In the genomic region with DNA sequence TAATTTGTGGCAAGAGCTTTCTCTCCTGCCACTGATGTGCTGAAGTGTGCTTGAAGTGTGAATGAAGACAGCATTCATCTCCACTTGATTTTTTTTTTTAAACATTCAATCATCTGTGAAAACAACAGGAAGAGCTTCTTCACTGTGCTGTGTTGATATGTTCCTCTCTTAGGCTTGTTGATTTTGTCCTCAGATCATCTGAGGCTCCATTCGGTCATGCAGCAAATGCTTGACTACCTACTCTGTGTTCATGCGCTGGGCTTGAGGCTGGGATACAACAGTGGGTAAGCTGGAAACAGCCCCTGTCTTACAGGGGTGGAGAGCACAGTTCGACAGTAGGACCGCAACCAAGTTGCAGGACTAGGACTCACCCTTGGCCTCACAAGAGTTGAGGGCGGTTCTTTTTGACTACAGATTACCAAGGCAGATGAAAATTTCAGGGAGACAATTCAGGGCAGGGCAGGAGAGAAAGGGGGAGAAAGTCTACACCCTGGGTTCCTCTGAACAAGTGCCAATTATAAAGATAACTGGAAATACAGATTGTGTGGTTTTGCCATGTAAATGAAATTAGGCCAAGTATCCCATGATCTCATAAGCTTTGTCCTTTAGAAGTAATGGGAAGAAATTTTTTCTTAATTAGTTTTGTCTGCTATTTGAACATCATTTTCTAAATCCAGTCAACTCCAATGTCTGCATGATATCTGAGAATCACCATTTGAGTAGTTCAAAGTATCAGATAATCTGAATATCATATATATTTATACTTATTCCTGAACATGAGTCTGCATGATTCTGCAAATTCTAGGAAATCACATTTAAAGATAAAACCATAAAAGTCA, we compare ENCODE assay signal across 27 cellular contexts. TPM values are rescaled to one million over a fixed set of nuclear protein-coding genes. Genes with fewer than 3 reads are reported as not detected.
DNase-seq lines count a peak whose midpoint lies in the region; ATAC-seq, FAIRE-seq and TF ChIP-seq lines count a peak whose summit lies in the region.
"Had no signal": no experiment of that assay in that cellular context is flagged by ENCODE, and none has a peak within 500 bp of the region (broad histone marks: within the 10 kb centered on the region; RNA-seq: fewer than 3 reads in every experiment).

No MANE protein-coding gene starts in this region.

- ATAC-seq in natural killer cell (peak in 1 of 3 donors; percentile 18), GM21529 (IDR thresholded peaks at IDR 0.05; ENCODE audit: unreplicated experiment) (no peak), HG03469 (IDR thresholded peaks at IDR 0.05; ENCODE audit: unreplicated experiment) (no peak)
- ATAC-seq: stimulated activated naive CD8-positive, alpha-beta T cell treated with anti-CD3 and anti-CD28 coated beads, Interleukin-15, Interleukin-2, amounts not matched to agents 100 U/mL and 50 U/mL, for 24 hours had no signal

- H3K36me3 Mint-ChIP-seq in astrocyte (ENCODE audit: low read depth, unreplicated experiment) (peaks cover 2% of the 10 kb centered on the region), natural killer cell (peaks cover 33% of the 10 kb centered on the region)

- H3K9me3 Mint-ChIP-seq in astrocyte (ENCODE audit: unreplicated experiment) (peaks cover 8% of the 10 kb centered on the region), natural killer cell (no peaks in the 10 kb centered on the region)

- H4K20me1 ChIP-seq in astrocyte (ENCODE audit: insufficient read depth, low read length): no peaks in the 10 kb centered on the region

- H3K4me1 Mint-ChIP-seq in astrocyte (ENCODE audit: low read depth, unreplicated experiment) (peaks cover 32% of the 10 kb centered on the region), natural killer cell (peaks cover 11 to 30% of the 10 kb centered on the region in 2 donors)

- H3K4me1 ChIP-seq in astrocyte (ENCODE audit: insufficient read depth, low read length): peaks cover 17% of the 10 kb centered on the region
- H3K4me1 ChIP-seq in HAP-1: no peaks in the 10 kb centered on the region

- no peaks in the 10 kb centered on the region for H3K79me2 ChIP-seq in astrocyte (ENCODE audit: insufficient read depth, low read length)

- H3K4me2 ChIP-seq in astrocyte (ENCODE audit: low read length): no peak overlapping the region

- no peak for FAIRE-seq in astrocyte (lab: Jason Lieb, UNC)
- FAIRE-seq: bronchial epithelial cell, GM12891, islet of Langerhans had no signal

- H3K9me3 ChIP-seq in astrocyte (ENCODE audit: insufficient read depth, low read depth, low read length) (no peaks in the 10 kb centered on the region), WERI-Rb-1 (ENCODE audit: severe bottlenecking) (no peaks in the 10 kb centered on the region), HAP-1 (no peaks in the 10 kb centered on the region)
- H3K9me3 ChIP-seq: tibial nerve had no signal

- no peak overlapping the region for H3K4me3 Mint-ChIP-seq in astrocyte (ENCODE audit: unreplicated experiment)
- no peak overlapping the region for H3K4me3 Mint-ChIP-seq in natural killer cell

- H3K36me3 ChIP-seq in astrocyte (ENCODE audit: insufficient read depth, low read length) (no peaks in the 10 kb centered on the region), WERI-Rb-1 (peaks cover 4% of the 10 kb centered on the region), HAP-1 (replicated peaks) (no peaks in the 10 kb centered on the region)

- no peaks in the 10 kb centered on the region for H3K27me3 ChIP-seq in astrocyte (ENCODE audit: insufficient read depth, low read length)
- H3K27me3 ChIP-seq in WERI-Rb-1 (ENCODE audit: insufficient read depth, low read depth, severe bottlenecking): no peaks in the 10 kb centered on the region
- no peaks in the 10 kb centered on the region for H3K27me3 ChIP-seq in HAP-1 (ENCODE audit: low read depth)
- H3K27me3 ChIP-seq: tibial nerve had no signal

- in situ Hi-C loops in HAP-1 (cut with MboI; ENCODE audit: low sequenced_read_pairs): no loop called here

- H3K9ac ChIP-seq in astrocyte (ENCODE audit: low read length): no peak overlapping the region

- H3K4me3 ChIP-seq in astrocyte (ENCODE audit: insufficient read depth, low read depth, low read length): no peak overlapping the region
- no peak overlapping the region for H3K4me3 ChIP-seq in WERI-Rb-1 (ENCODE audit: low read depth, low read length)
- no peak overlapping the region for H3K4me3 ChIP-seq in HAP-1
- H3K4me3 ChIP-seq: smooth muscle cell, tibial nerve had no signal

- intact Hi-C loops in natural killer cell (cut with micrococcal nuclease): no loop called here

- DNase-seq in DMS53 treated with DMSO at 0.1 percent for 48 hours (lab: John Stamatoyannopoulos, UW; ENCODE audit: unreplicated experiment): peak; percentile 23
- peak; percentile 58 for DNase-seq in NCI-H187 treated with DMSO at 0.1 percent for 48 hours (lab: John Stamatoyannopoulos, UW)
- DNase-seq in astrocyte (ENCODE audit: low read depth): no peak
- no peak for DNase-seq in natural killer cell
- no peak for DNase-seq in WERI-Rb-1
- no peak for DNase-seq in HAP-1 (ENCODE audit: low spot score in 2 of 2)
- DNase-seq: activated CD8-positive, alpha-beta memory T cell treated with anti-CD3 and anti-CD28 coated beads, Interleukin-2, amount 50 U/mL, for 48 hours; activated effector memory CD4-positive, alpha-beta T cell treated with Interleukin-2 at 50 U/mL for 16 hours; dermis blood vessel endothelial cell; DMS79 treated with DMSO at 0.1 percent for 48 hours; HCEC 1CT; hippocampal formation; Kasumi-1; NCI-H1048; NCI-H2227 treated with DMSO at 0.1 percent for 48 hours; NCI-H82; SHP77 treated with DMSO at 0.1 percent for 48 hours; stimulated activated CD4-positive, alpha-beta T cell treated with anti-CD3 and anti-CD28 coated beads, Interleukin-4, amount 100 ng/mL, for 1 hour; stimulated activated naive CD8-positive, alpha-beta T cell treated with anti-CD3 and anti-CD28 coated beads, Interleukin-15, Interleukin-2, amounts not matched to agents 100 U/mL and 50 U/mL, for 24 hours; T-helper 1 cell had no signal

- no peak overlapping the region for H3K27ac ChIP-seq in astrocyte (ENCODE audit: low read depth, low read length)
- H3K27ac ChIP-seq in WERI-Rb-1: no peak overlapping the region
- H3K27ac ChIP-seq: tibial nerve had no signal

- no peak overlapping the region for H2AFZ ChIP-seq in astrocyte (ENCODE audit: low read depth, low read length)

- H3K27ac Mint-ChIP-seq in astrocyte (ENCODE audit: unreplicated experiment) (peak overlapping the region; percentile 23), natural killer cell (peak overlapping the region; percentile 52 to 76)

- H3K27me3 Mint-ChIP-seq in astrocyte (ENCODE audit: low read depth, unreplicated experiment) (no peaks in the 10 kb centered on the region), natural killer cell (ENCODE audit: low read depth in 2 of 2) (no peaks in the 10 kb centered on the region)

- no peak for TF ChIP-seq CTCF in astrocyte (IDR thresholded peaks at IDR 0.05; ENCODE audit: insufficient read depth, low read depth, low read length)
- TF ChIP-seq CTCF in natural killer cell (IDR thresholded peaks at IDR 0.05): no peak
- TF ChIP-seq CTCF in WERI-Rb-1 (IDR thresholded peaks at IDR 0.05; ENCODE audit: low read depth, low read length): no peak

RNA-seq across cellular contexts. Expression of a gene that starts 31.0 kb away (rescaled TPM):
- total RNA-seq in astrocyte (285 and 331 TPM in 2 replicates), natural killer cell (10 to 100 TPM; 43.2 to 53.9 (median 50.1) TPM)

Comparison
In these comparisons a context has a peak if more than half of its experiments do, and no peak if none do; other contexts are left out.
1. DNase-seq: peak in DMS53 treated with DMSO at 0.1 percent for 48 hours (single experiment) and NCI-H187 treated with DMSO at 0.1 percent for 48 hours (single experiment); none in astrocyte (single experiment), natural killer cell (single experiment), WERI-Rb-1 (single experiment) and HAP-1 (0 of 2).